Comparison of ENCODE assay signal across 8 cellular contexts in the genomic region with DNA sequence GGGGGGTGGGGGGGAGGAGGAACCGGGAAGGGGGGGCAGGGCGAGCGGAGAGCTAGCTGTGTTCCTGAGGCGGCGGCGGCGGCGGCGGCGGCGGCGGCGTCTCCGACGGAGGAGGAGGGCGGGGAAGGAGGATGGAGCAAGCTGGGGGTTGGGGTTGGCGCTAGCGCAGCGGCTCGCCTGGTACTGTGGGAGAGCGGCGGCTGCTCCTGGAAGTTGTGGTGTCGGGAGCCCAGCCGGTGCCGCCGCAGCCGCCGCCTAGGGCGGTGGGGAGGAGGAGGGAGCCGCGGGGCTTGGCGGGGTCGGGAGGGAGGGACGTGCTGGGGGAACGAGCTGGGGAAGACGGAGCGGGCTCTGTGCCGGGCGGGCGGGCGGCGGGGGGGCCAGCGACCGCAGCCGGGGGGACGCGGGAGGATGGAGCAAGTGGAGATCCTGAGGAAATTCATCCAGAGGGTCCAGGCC. TPM values are rescaled to one million over a fixed set of nuclear protein-coding genes. Genes with fewer than 3 reads are reported as not detected.
DNase-seq lines count a peak whose midpoint lies in the region; ATAC-seq and TF ChIP-seq lines count a peak whose summit lies in the region.

TSS of gene PTPN12 (plus strand) at position 160 of the 459 bp plus-strand sequence. CDS start at position 412, 252 bp downstream.

- H3K27me3 Mint-ChIP-seq in activated naive CD4-positive, alpha-beta T cell treated with anti-CD3 and anti-CD28 coated beads, Interleukin-2, amount 10 ng/mL, durations not matched to agents 7 days and 5 days = peaks cover 12% of the 10 kb centered on the region

- no peak for TF ChIP-seq POLR2A in uterus (IDR thresholded peaks at IDR 0.05)

- peak within 1 kb of the TSS; percentile 94 for H3K4me3 Mint-ChIP-seq in activated naive CD4-positive, alpha-beta T cell treated with anti-CD3 and anti-CD28 coated beads, Interleukin-2, amount 10 ng/mL, durations not matched to agents 7 days and 5 days

- H3K27ac ChIP-seq in RWPE2 (ENCODE audit: poor library complexity, severe bottlenecking) = peak within 1 kb of the TSS; percentile 96
- H3K27ac ChIP-seq in mucosa of rectum (ENCODE audit: low read depth in 2 of 2, low read length in 2 of 2) = peak within 1 kb of the TSS; percentile 97 to 99
- H3K27ac ChIP-seq in uterus = peak within 1 kb of the TSS; percentile 95 to 97

- H3K36me3 Mint-ChIP-seq in activated naive CD4-positive, alpha-beta T cell treated with anti-CD3 and anti-CD28 coated beads, Interleukin-2, amount 10 ng/mL, durations not matched to agents 7 days and 5 days = peaks cover 2% of the 10 kb centered on the region

- no peaks in the 10 kb centered on the region for H3K27me3 ChIP-seq in RWPE2 (ENCODE audit: insufficient read depth, poor library complexity, severe bottlenecking)
- H3K27me3 ChIP-seq in mucosa of rectum (ENCODE audit: control insufficient read depth in 2 of 2, insufficient read depth in 2 of 2, low read length in 2 of 2) = no peaks in the 10 kb centered on the region
- H3K27me3 ChIP-seq in uterus = no peaks in the 10 kb centered on the region

- H3K9me3 ChIP-seq in RWPE2 (ENCODE audit: severe bottlenecking) (no peaks in the 10 kb centered on the region), mucosa of rectum (ENCODE audit: control insufficient read depth in 2 of 2, low read length in 2 of 2) (no peaks in the 10 kb centered on the region), uterus (no peaks in the 10 kb centered on the region)

- peaks cover 2% of the 10 kb centered on the region for H3K9me3 Mint-ChIP-seq in activated naive CD4-positive, alpha-beta T cell treated with anti-CD3 and anti-CD28 coated beads, Interleukin-2, amount 10 ng/mL, durations not matched to agents 7 days and 5 days

- intact Hi-C loops in uterus (cut with DNase I; ENCODE audit: low total_unique reads) = no loop called here

- H3K4me1 ChIP-seq in RWPE2 (ENCODE audit: insufficient read depth, poor library complexity, severe bottlenecking) = peaks cover 35% of the 10 kb centered on the region
- H3K4me1 ChIP-seq in mucosa of rectum (ENCODE audit: control insufficient read depth in 2 of 2, insufficient read depth in 2 of 2, low read length in 2 of 2) = peaks cover 3 to 10% of the 10 kb centered on the region in 2 donors
- peaks cover 0 to 8% of the 10 kb centered on the region in 2 donors for H3K4me1 ChIP-seq in uterus

- CTCF ChIA-PET in activated naive CD4-positive, alpha-beta T cell treated with anti-CD3 and anti-CD28 coated beads, Interleukin-2, amount 10 ng/mL, durations not matched to agents 7 days and 5 days (lab: Charles Lee) = no interaction called here

- H3K4me1 Mint-ChIP-seq in activated naive CD4-positive, alpha-beta T cell treated with anti-CD3 and anti-CD28 coated beads, Interleukin-2, amount 10 ng/mL, durations not matched to agents 7 days and 5 days = peaks cover 23% of the 10 kb centered on the region

- peaks cover 16% of the 10 kb centered on the region for H3K36me3 ChIP-seq in RWPE2 (ENCODE audit: low read depth)
- no peaks in the 10 kb centered on the region for H3K36me3 ChIP-seq in mucosa of rectum (ENCODE audit: control insufficient read depth in 2 of 2, insufficient read depth in 2 of 2, low read length in 2 of 2)
- H3K36me3 ChIP-seq in uterus = no peaks in the 10 kb centered on the region

- H3K9ac ChIP-seq in mucosa of rectum (ENCODE audit: low read depth in 1 of 2, low read length in 2 of 2) = peak within 1 kb of the TSS; percentile 95 to 99

- DNase-seq in activated naive CD4-positive, alpha-beta T cell treated with anti-CD3 and anti-CD28 coated beads, Interleukin-2, amount 10 ng/mL, durations not matched to agents 7 days and 5 days = no peak
- no peak for DNase-seq in activated naive CD4-positive, alpha-beta T cell treated with Interleukin-2 at 50 U/mL for 16 hours
- DNase-seq in RWPE2 (ENCODE audit: low spot score) (no peak), uterus (peak in 1 of 2 donors; percentile 76), NCI-H2227 (lab: John Stamatoyannopoulos, UW; ENCODE audit: unreplicated experiment) (no peak)

- no peak for TF ChIP-seq CTCF in RWPE2 (IDR thresholded peaks at IDR 0.05; ENCODE audit: poor library complexity, severe bottlenecking)
- no peak for TF ChIP-seq CTCF in uterus (IDR thresholded peaks at IDR 0.05)

- peak within 1 kb of the TSS; percentile 96 for H3K4me3 ChIP-seq in RWPE2 (ENCODE audit: severe bottlenecking)
- H3K4me3 ChIP-seq in mucosa of rectum (ENCODE audit: low read length in 2 of 2) = peak within 1 kb of the TSS; percentile 99
- peak within 1 kb of the TSS; percentile 84 to 88 for H3K4me3 ChIP-seq in uterus

- H3K27ac Mint-ChIP-seq in activated naive CD4-positive, alpha-beta T cell treated with anti-CD3 and anti-CD28 coated beads, Interleukin-2, amount 10 ng/mL, durations not matched to agents 7 days and 5 days = peak within 1 kb of the TSS; percentile 91

- ATAC-seq in HG03135 (IDR thresholded peaks at IDR 0.05; ENCODE audit: unreplicated experiment) (peak; percentile 45), RWPE2 (ENCODE audit: low read depth) (peak; percentile 46)

- in situ Hi-C loops in endometrial microvascular endothelial cells (cut with HindIII; ENCODE audit: inconsistent ontology term, low pct_unique_long_range_greater_than_20kb, low sequenced_read_pairs) = no loop called here

RNA-seq across cellular contexts. Expression of gene PTPN12, which starts in this region (rescaled TPM):
- total RNA-seq in endometrial microvascular endothelial cells (ENCODE audit: inconsistent ontology term) = 73.5 TPM
- total RNA-seq in uterus = 100 to 1,000 TPM in 2 of 4 donors, 10 to 100 TPM in 2; 52.0 to 123 (median 96.5) TPM
